15 cellular contexts compared by ENCODE assay signal in the genomic region with DNA sequence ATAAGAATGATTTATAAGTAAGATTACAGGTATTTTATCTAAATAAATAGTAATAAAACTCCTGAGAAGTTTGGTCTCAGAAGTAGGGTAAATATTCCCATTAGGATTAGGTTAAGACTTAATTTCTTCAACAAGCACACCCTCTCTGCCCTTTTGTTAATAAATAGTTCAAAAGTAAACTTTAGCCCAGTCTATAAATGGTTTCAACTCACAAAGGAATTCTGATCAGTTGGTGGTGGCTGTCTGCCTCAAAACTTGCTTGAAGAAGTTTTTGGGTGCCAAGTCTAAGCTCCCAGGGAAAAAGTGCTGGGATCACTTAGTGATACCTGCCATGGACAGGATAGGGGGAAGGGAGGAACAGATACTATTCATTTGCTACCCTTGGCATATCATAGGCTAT. TPM values are rescaled to one million over a fixed set of nuclear protein-coding genes. Genes with fewer than 3 reads are reported as not detected.
DNase-seq lines count a peak whose midpoint lies in the region; ATAC-seq and TF ChIP-seq lines count a peak whose summit lies in the region.
"Had no signal": no experiment of that assay in that cellular context is flagged by ENCODE, and none has a peak within 500 bp of the region (broad histone marks: within the 10 kb centered on the region; RNA-seq: fewer than 3 reads in every experiment).

No MANE protein-coding gene starts in this region.

- H3K27me3 ChIP-seq in adipocyte (replicated peaks; ENCODE audit: control insufficient read depth, insufficient read depth, low read length) (no peaks in the 10 kb centered on the region), esophagus squamous epithelium (no peaks in the 10 kb centered on the region), muscle layer of duodenum (ENCODE audit: low read depth, low read length) (no peaks in the 10 kb centered on the region), testis (no peaks in the 10 kb centered on the region)
- H3K27me3 ChIP-seq: neural progenitor cell had no signal

- TF ChIP-seq POLR2A in esophagus squamous epithelium (IDR thresholded peaks at IDR 0.05) (no peak), testis (IDR thresholded peaks at IDR 0.05) (no peak)

- H3K4me1 ChIP-seq in adipocyte (ENCODE audit: control insufficient read depth, insufficient read depth, low read length) (peaks cover 79% of the 10 kb centered on the region), esophagus squamous epithelium (peaks cover 0 to 100% (median 27%) of the 10 kb centered on the region in 3 donors), muscle layer of duodenum (ENCODE audit: control insufficient read depth in 1 of 2, insufficient read depth in 2 of 2, low read length in 2 of 2) (peaks cover 38 to 61% of the 10 kb centered on the region in 2 donors), testis (peaks cover 74% of the 10 kb centered on the region)

- H3K27ac ChIP-seq in esophagus squamous epithelium (peak overlapping the region; percentile 31 to 75 (median 68)), muscle layer of duodenum (ENCODE audit: low read length) (peak overlapping the region; percentile 46), testis (peak overlapping the region; percentile 70 to 76)
- H3K27ac ChIP-seq: HL-60, KMS-11, neural progenitor cell had no signal

- H3K4me3 ChIP-seq in adipocyte (ENCODE audit: low read length) (peak overlapping the region; percentile 20), esophagus squamous epithelium (no peak overlapping the region), muscle layer of duodenum (ENCODE audit: low read depth in 1 of 2, low read length in 2 of 2) (no peak overlapping the region), testis (no peak overlapping the region)
- H3K4me3 ChIP-seq: neural progenitor cell had no signal

- ATAC-seq in HG03159 (IDR thresholded peaks at IDR 0.05; ENCODE audit: unreplicated experiment) = no peak
- no peak for ATAC-seq in HG03045 (IDR thresholded peaks at IDR 0.05; ENCODE audit: unreplicated experiment)
- ATAC-seq: effector memory CD8-positive, alpha-beta T cell had no signal

- intact Hi-C loops in esophagus squamous epithelium (cut with DNase I) (no loop called here), testis (cut with DNase I; ENCODE audit: low total_unique reads) (no loop called here)

- H3K9ac ChIP-seq in adipocyte (ENCODE audit: low read length) = peak overlapping the region; percentile 36
- H3K9ac ChIP-seq: KMS-11, neural progenitor cell had no signal

- DNase-seq in adipocyte (ENCODE audit: low read depth) (no peak), esophagus squamous epithelium (lab: John Stamatoyannopoulos, UW) (no peak), testis (peak; percentile 45), AG20443 (ENCODE audit: low spot score) (no peak), T-helper 9 cell (no peak)
- DNase-seq: effector memory CD8-positive, alpha-beta T cell; NCI-H2171; stimulated activated CD4-positive, alpha-beta T cell treated with anti-CD3 and anti-CD28 coated beads, Interleukin-2, amount 100 ng/mL, for 48 hours had no signal

- H3K9me3 ChIP-seq in adipocyte (ENCODE audit: control insufficient read depth, low read length) = no peaks in the 10 kb centered on the region
- no peaks in the 10 kb centered on the region for H3K9me3 ChIP-seq in esophagus squamous epithelium
- no peaks in the 10 kb centered on the region for H3K9me3 ChIP-seq in muscle layer of duodenum (ENCODE audit: control insufficient read depth in 1 of 2, low read length in 2 of 2)
- H3K9me3 ChIP-seq in testis = no peaks in the 10 kb centered on the region
- H3K9me3 ChIP-seq: Caco-2 had no signal

- TF ChIP-seq CTCF in esophagus squamous epithelium (IDR thresholded peaks at IDR 0.05) = no peak
- TF ChIP-seq CTCF in testis (IDR thresholded peaks at IDR 0.05) = no peak

- H3K36me3 ChIP-seq in adipocyte (ENCODE audit: control insufficient read depth, insufficient read depth, low read length, severe bottlenecking) = no peaks in the 10 kb centered on the region
- H3K36me3 ChIP-seq in esophagus squamous epithelium = peaks cover 0 to 9% (median 0%) of the 10 kb centered on the region in 3 donors
- H3K36me3 ChIP-seq in muscle layer of duodenum (ENCODE audit: control insufficient read depth in 1 of 2, insufficient read depth in 2 of 2, low read length in 2 of 2) = no peaks in the 10 kb centered on the region
- H3K36me3 ChIP-seq in testis (ENCODE audit: low read depth, missing control alignments) = no peaks in the 10 kb centered on the region
- H3K36me3 ChIP-seq: neural progenitor cell had no signal

RNA-seq across cellular contexts. Expression of gene MBNL2, which starts 22.9 kb away (rescaled TPM):
- total RNA-seq in esophagus squamous epithelium = 10 to 100 TPM; 18.3 to 58.7 (median 29.7) TPM
- 10 to 100 TPM; 69.4 to 83.0 TPM for total RNA-seq in testis
- polyA plus RNA-seq in testis (ENCODE audit: insufficient read depth, low read depth, low replicate concordance) = 21.5 TPM
